8 cellular contexts compared by ENCODE assay signal in genomic region chr2:74146929-74147728, GRCh38. TPM values are rescaled to one million over a fixed set of nuclear protein-coding genes. Genes with fewer than 3 reads are reported as not detected.
DNase-seq lines count a peak whose midpoint lies in the region; ATAC-seq and TF ChIP-seq lines count a peak whose summit lies in the region.

No MANE protein-coding gene starts in this region.

- H3K27ac ChIP-seq in foreskin keratinocyte = peak overlapping the region; percentile 56

- DNase-seq in activated naive CD8-positive, alpha-beta T cell treated with anti-CD3 and anti-CD28 coated beads, Interleukin-2, amount 50 U/mL, for 24 hours = no peak
- DNase-seq in activated naive CD8-positive, alpha-beta T cell treated with anti-CD3 and anti-CD28 coated beads for 36 hours = no peak
- DNase-seq in foreskin keratinocyte = peak in 1 of 2 donors; percentile 42
- DNase-seq in renal cortical epithelial cell (ENCODE audit: low read depth) = peak; percentile 54
- DNase-seq in mesothelial cell of epicardium (ENCODE audit: low spot score in 2 of 2, unreplicated experiment in 2 of 2) = no peak
- DNase-seq in posterior vena cava (ENCODE audit: low spot score) = no peak

- no peaks in the 10 kb centered on the region for H3K27me3 ChIP-seq in foreskin keratinocyte

- H3K36me3 Mint-ChIP-seq in activated naive CD8-positive, alpha-beta T cell treated with anti-CD3 and anti-CD28 coated beads, Interleukin-2, amount 50 U/mL, for 24 hours (ENCODE audit: low read depth) = peaks cover 12% of the 10 kb centered on the region
- H3K36me3 Mint-ChIP-seq in activated naive CD8-positive, alpha-beta T cell treated with anti-CD3 and anti-CD28 coated beads for 36 hours = peaks cover 12% of the 10 kb centered on the region
- H3K36me3 Mint-ChIP-seq in mesothelial cell of epicardium = peaks cover 6% of the 10 kb centered on the region

- H3K27ac Mint-ChIP-seq in activated naive CD8-positive, alpha-beta T cell treated with anti-CD3 and anti-CD28 coated beads, Interleukin-2, amount 50 U/mL, for 24 hours = no peak overlapping the region
- no peak overlapping the region for H3K27ac Mint-ChIP-seq in activated naive CD8-positive, alpha-beta T cell treated with anti-CD3 and anti-CD28 coated beads for 36 hours
- H3K27ac Mint-ChIP-seq in mesothelial cell of epicardium = no peak overlapping the region

- peaks cover 4% of the 10 kb centered on the region for H3K4me1 Mint-ChIP-seq in activated naive CD8-positive, alpha-beta T cell treated with anti-CD3 and anti-CD28 coated beads, Interleukin-2, amount 50 U/mL, for 24 hours
- H3K4me1 Mint-ChIP-seq in activated naive CD8-positive, alpha-beta T cell treated with anti-CD3 and anti-CD28 coated beads for 36 hours = peaks cover 6% of the 10 kb centered on the region
- no peaks in the 10 kb centered on the region for H3K4me1 Mint-ChIP-seq in mesothelial cell of epicardium

- no peak for TF ChIP-seq CTCF in foreskin keratinocyte (conservative IDR thresholded peaks at IDR 0.05)
- TF ChIP-seq CTCF in mesothelial cell of epicardium (IDR thresholded peaks at IDR 0.05; ENCODE audit: unreplicated experiment) = no peak

- H3K4me1 ChIP-seq in foreskin keratinocyte = no peaks in the 10 kb centered on the region

- no peaks in the 10 kb centered on the region for H3K27me3 Mint-ChIP-seq in activated naive CD8-positive, alpha-beta T cell treated with anti-CD3 and anti-CD28 coated beads, Interleukin-2, amount 50 U/mL, for 24 hours
- no peaks in the 10 kb centered on the region for H3K27me3 Mint-ChIP-seq in activated naive CD8-positive, alpha-beta T cell treated with anti-CD3 and anti-CD28 coated beads for 36 hours
- H3K27me3 Mint-ChIP-seq in mesothelial cell of epicardium (ENCODE audit: low read depth) = no peaks in the 10 kb centered on the region

- intact Hi-C loops in posterior vena cava (cut with DNase I) = no loop called here

- ATAC-seq in activated naive CD8-positive, alpha-beta T cell treated with anti-CD3 and anti-CD28 coated beads, Interleukin-2, amount 50 U/mL, for 24 hours = peak; percentile 53
- peak; percentile 21 for ATAC-seq in HG03095 (IDR thresholded peaks at IDR 0.05; ENCODE audit: unreplicated experiment)
- ATAC-seq in SK-N-SH treated with all-trans-retinoic acid at 6 μM for 48 hours = peak; percentile 33
- peak; percentile 39 for ATAC-seq in foreskin keratinocyte

- no peak overlapping the region for H3K4me3 Mint-ChIP-seq in activated naive CD8-positive, alpha-beta T cell treated with anti-CD3 and anti-CD28 coated beads, Interleukin-2, amount 50 U/mL, for 24 hours
- no peak overlapping the region for H3K4me3 Mint-ChIP-seq in activated naive CD8-positive, alpha-beta T cell treated with anti-CD3 and anti-CD28 coated beads for 36 hours
- no peak overlapping the region for H3K4me3 Mint-ChIP-seq in mesothelial cell of epicardium

- no peaks in the 10 kb centered on the region for H3K9me3 Mint-ChIP-seq in activated naive CD8-positive, alpha-beta T cell treated with anti-CD3 and anti-CD28 coated beads, Interleukin-2, amount 50 U/mL, for 24 hours
- no peaks in the 10 kb centered on the region for H3K9me3 Mint-ChIP-seq in activated naive CD8-positive, alpha-beta T cell treated with anti-CD3 and anti-CD28 coated beads for 36 hours
- H3K9me3 Mint-ChIP-seq in mesothelial cell of epicardium = no peaks in the 10 kb centered on the region

TF ChIP-seq in SK-N-SH treated with all-trans-retinoic acid at 6 μM for 48 hours, 23 proteins besides CTCF, POLR2A, EP300 and RAD21 (continues in another document):
- no peak for TF ChIP-seq ARNTL (CRISPR knock-in tag; IDR thresholded peaks at IDR 0.05; ENCODE audit: borderline replicate concordance, low read depth)
- TF ChIP-seq CSRNP3 (CRISPR knock-in tag; IDR thresholded peaks at IDR 0.05) = no peak
- no peak for TF ChIP-seq GLIS3 (CRISPR knock-in tag; IDR thresholded peaks at IDR 0.05)
- TF ChIP-seq PATZ1 (CRISPR knock-in tag; IDR thresholded peaks at IDR 0.05; ENCODE audit: borderline replicate concordance) = no peak
- TF ChIP-seq ZNF565 (CRISPR knock-in tag; conservative IDR thresholded peaks at IDR 0.05; ENCODE audit: low read depth) = no peak
- no peak for TF ChIP-seq ZFP30 (CRISPR knock-in tag; IDR thresholded peaks at IDR 0.05)
- no peak for TF ChIP-seq CSDC2 (CRISPR knock-in tag; IDR thresholded peaks at IDR 0.05)
- no peak for TF ChIP-seq ESRRG (CRISPR knock-in tag; IDR thresholded peaks at IDR 0.05)
- no peak for TF ChIP-seq TCF4 (CRISPR knock-in tag; IDR thresholded peaks at IDR 0.05; ENCODE audit: borderline replicate concordance)
- TF ChIP-seq POU6F1 (CRISPR knock-in tag; IDR thresholded peaks at IDR 0.05; ENCODE audit: borderline replicate concordance, low read depth) = no peak
- TF ChIP-seq ZNF8 (CRISPR knock-in tag; IDR thresholded peaks at IDR 0.05) = no peak

RNA-seq across cellular contexts. Expression of gene BOLA3, which starts 0.6 kb away (rescaled TPM):
- 100 to 1,000 TPM; 148 to 154 TPM for total RNA-seq in activated naive CD8-positive, alpha-beta T cell treated with anti-CD3 and anti-CD28 coated beads for 36 hours
- total RNA-seq in foreskin keratinocyte (106 and 107 TPM in 2 replicates), renal cortical epithelial cell (24.3 and 56.1 TPM in 2 replicates), mesothelial cell of epicardium (15.4 to 17.0 TPM (median 17.0 TPM) in 3 replicates), posterior vena cava (10 to 100 TPM; 20.9 to 29.5 TPM)
- polyA plus RNA-seq in foreskin keratinocyte = 153 and 167 TPM in 2 replicates

RNA-seq across cellular contexts. Expression of gene MOB1A, which starts 31.6 kb away (rescaled TPM):
- 100 to 1,000 TPM; 156 to 161 TPM for total RNA-seq in activated naive CD8-positive, alpha-beta T cell treated with anti-CD3 and anti-CD28 coated beads for 36 hours
- total RNA-seq in foreskin keratinocyte (113 and 116 TPM in 2 replicates), renal cortical epithelial cell (147 and 189 TPM in 2 replicates), mesothelial cell of epicardium (90.4 to 98.3 TPM (median 96.4 TPM) in 3 replicates), posterior vena cava (100 to 1,000 TPM; 101 to 119 TPM)
- polyA plus RNA-seq in foreskin keratinocyte = 32.8 and 39.5 TPM in 2 replicates

RNA-seq across cellular contexts. Expression of gene MTHFD2, which starts 51.3 kb away (rescaled TPM):
- 100 to 1,000 TPM; 375 to 398 TPM for total RNA-seq in activated naive CD8-positive, alpha-beta T cell treated with anti-CD3 and anti-CD28 coated beads for 36 hours
- 121 and 154 TPM in 2 replicates for total RNA-seq in foreskin keratinocyte
- 85.6 and 90.9 TPM in 2 replicates for polyA plus RNA-seq in foreskin keratinocyte
- total RNA-seq in renal cortical epithelial cell = 66.7 and 119 TPM in 2 replicates
- 35.3 to 39.1 TPM (median 37.9 TPM) in 3 replicates for total RNA-seq in mesothelial cell of epicardium
- 100 to 1,000 TPM in 1 of 2 donors, 10 to 100 TPM in 1; 83.7 to 101 TPM for total RNA-seq in posterior vena cava
